ENCODE assay signal across 23 cellular contexts in the genomic region with DNA sequence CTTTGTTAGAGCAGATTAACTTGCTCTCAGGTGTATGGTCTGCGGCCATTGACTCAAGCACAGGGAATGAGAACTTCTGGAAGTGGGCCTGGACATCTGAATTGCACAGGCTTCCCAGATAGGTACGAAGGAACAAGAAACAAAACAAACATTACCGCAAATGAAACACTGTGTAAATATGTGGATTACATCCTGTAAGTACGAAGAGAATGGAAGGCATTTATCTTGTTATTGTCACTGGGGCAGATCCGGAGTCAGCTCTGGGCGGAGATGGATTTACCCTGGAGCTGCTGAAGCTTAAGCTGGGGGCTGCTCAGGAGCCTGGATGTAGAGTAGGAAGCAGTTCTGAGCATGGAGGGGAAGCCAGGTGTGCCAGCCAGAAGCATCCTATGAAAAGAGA. TPM values are rescaled to one million over a fixed set of nuclear protein-coding genes. Genes with fewer than 3 reads are reported as not detected.
DNase-seq lines count a peak whose midpoint lies in the region; ATAC-seq, FAIRE-seq and TF ChIP-seq lines count a peak whose summit lies in the region.
"Had no signal": no experiment of that assay in that cellular context is flagged by ENCODE, and none has a peak within 500 bp of the region (broad histone marks: within the 10 kb centered on the region; RNA-seq: fewer than 3 reads in every experiment).

No MANE protein-coding gene starts in this region.

- TF ChIP-seq EP300 in HepG2 (IDR thresholded peaks at IDR 0.05; ENCODE audit: low read depth in 2 of 2, low read length in 2 of 2) (no peak), HepG2 (CRISPR knock-in tag; IDR thresholded peaks at IDR 0.05; ENCODE audit: borderline replicate concordance) (no peak)

- DNase-seq in HepG2 (ENCODE audit: low spot score) (peak; percentile 77), right lobe of liver (no peak), NCI-H748 treated with DMSO at 0.1 percent for 48 hours (lab: John Stamatoyannopoulos, UW) (peak; percentile 14), posterior cingulate gyrus (no peak)
- DNase-seq in activated naive CD4-positive, alpha-beta T cell treated with anti-CD3 and anti-CD28 coated beads for 36 hours: no peak
- DNase-seq in activated CD4-positive, alpha-beta T cell treated with anti-CD3 and anti-CD28 coated beads for 48 hours: no peak
- DNase-seq: activated CD4-positive, CD25-positive, alpha-beta regulatory T cell; CD8-positive, alpha-beta memory T cell; colonic mucosa; H9; heart left ventricle; NCI-H524 treated with DMSO at 0.1 percent for 48 hours; occipital lobe; thyroid gland had no signal

- peaks cover 14% of the 10 kb centered on the region for H3K4me1 Mint-ChIP-seq in activated naive CD4-positive, alpha-beta T cell treated with anti-CD3 and anti-CD28 coated beads for 36 hours (ENCODE audit: low read depth)

- H3K9me3 ChIP-seq in HepG2 (ENCODE audit: low read length): no peaks in the 10 kb centered on the region
- H3K9me3 ChIP-seq in right lobe of liver: no peaks in the 10 kb centered on the region
- H3K9me3 ChIP-seq in esophagus (ENCODE audit: control insufficient read depth in 2 of 2, insufficient read depth in 1 of 2, low read depth in 1 of 2, low read length in 1 of 2): no peaks in the 10 kb centered on the region
- H3K9me3 ChIP-seq: ascending aorta, colonic mucosa, esophagus muscularis mucosa, heart left ventricle, thyroid gland had no signal

- H3K36me3 ChIP-seq in HepG2 (replicated peaks in 1 of 2; ENCODE audit: control insufficient read depth in 1 of 2, insufficient read depth in 2 of 2, low read length in 2 of 2) (no peaks in the 10 kb centered on the region), right lobe of liver (no peaks in the 10 kb centered on the region), esophagus (ENCODE audit: control insufficient read depth in 2 of 2, insufficient read depth in 2 of 2, low read length in 1 of 2) (no peaks in the 10 kb centered on the region)
- H3K36me3 ChIP-seq: ascending aorta, colonic mucosa, esophagus muscularis mucosa, heart left ventricle, thyroid gland had no signal

- H2AFZ ChIP-seq in HepG2 (ENCODE audit: low read length): no peak overlapping the region

- H3K79me2 ChIP-seq in HepG2 (ENCODE audit: insufficient read depth, low read length): no peaks in the 10 kb centered on the region

- FAIRE-seq in HepG2 (lab: Jason Lieb, UNC): peak; percentile 55
- FAIRE-seq: G401.6, GM12891 had no signal

- no peak overlapping the region for H3K4me3 Mint-ChIP-seq in activated naive CD4-positive, alpha-beta T cell treated with anti-CD3 and anti-CD28 coated beads for 36 hours
- H3K4me3 Mint-ChIP-seq: CD8-positive, alpha-beta memory T cell; H9 had no signal

- H4K20me1 ChIP-seq in HepG2 (ENCODE audit: insufficient read depth, low read length): no peaks in the 10 kb centered on the region

- H3K27ac ChIP-seq in HepG2 (ENCODE audit: extremely low read length, insufficient read depth, low read length): no peak overlapping the region
- H3K27ac ChIP-seq in right lobe of liver: no peak overlapping the region
- peak overlapping the region; percentile 60 to 70 for H3K27ac ChIP-seq in esophagus (ENCODE audit: low read depth in 2 of 2, low read length in 1 of 2)
- H3K27ac ChIP-seq: ascending aorta, colonic mucosa, esophagus muscularis mucosa, heart left ventricle, thyroid gland had no signal

- TF ChIP-seq CTCF in HepG2 (CRISPR knock-in tag; IDR thresholded peaks at IDR 0.05) (no peak), right lobe of liver (IDR thresholded peaks at IDR 0.05) (no peak)

- TF ChIP-seq RAD21 in HepG2 (CRISPR knock-in tag; IDR thresholded peaks at IDR 0.05): no peak

- H3K4me2 ChIP-seq in HepG2 (ENCODE audit: low read depth, low read length): peak overlapping the region; percentile 1; the same call in 1 of the 2 replicates

- POLR2A ChIA-PET in HepG2 (lab: Yijun Ruan, JAX): interaction anchor here (1.2 kb wide), 1 partner anchor 21 kb away, joined by 4 read pairs; no protein-coding TSS in a partner anchor

- in situ Hi-C loops in HepG2 (cut with HindIII; ENCODE audit: extremely low pct_ligation_motif_present, low pct_unique_long_range_greater_than_20kb): loop anchor here (10.0 kb wide), 1 partner anchor 168 kb away; the partner anchor contains the start of gene HES3

- no peak overlapping the region for H3K27ac Mint-ChIP-seq in activated naive CD4-positive, alpha-beta T cell treated with anti-CD3 and anti-CD28 coated beads for 36 hours
- H3K27ac Mint-ChIP-seq: CD8-positive, alpha-beta memory T cell; H9 had no signal

- H3K4me1 ChIP-seq in HepG2 (ENCODE audit: insufficient read depth, low read length) (peaks cover 56% of the 10 kb centered on the region), right lobe of liver (peaks cover 0 to 11% (median 3%) of the 10 kb centered on the region in 4 donors), esophagus (ENCODE audit: control insufficient read depth in 2 of 2, insufficient read depth in 2 of 2, low read length in 1 of 2) (peaks cover 0 to 3% of the 10 kb centered on the region in 2 donors)
- H3K4me1 ChIP-seq: ascending aorta, thyroid gland had no signal

- BruUV-seq in HepG2 (replicated peaks; lab: Mats Ljungman, UMichigan): no TSS peak

- TF ChIP-seq POLR2A in HepG2 (IDR thresholded peaks at IDR 0.05; ENCODE audit: insufficient read depth in 1 of 2, low read depth in 2 of 2, low read length in 2 of 2) (no peak), right lobe of liver (IDR thresholded peaks at IDR 0.05) (no peak)

- intact Hi-C loops in HepG2 (cut with micrococcal nuclease; ENCODE audit: unreplicated experiment) (no loop called here), right lobe of liver (cut with DNase I) (no loop called here), posterior cingulate gyrus (cut with DNase I) (no loop called here)
- intact Hi-C loops in activated naive CD4-positive, alpha-beta T cell treated with anti-CD3 and anti-CD28 coated beads for 36 hours (cut with micrococcal nuclease): no loop called here

- WGBS in HepG2 (ENCODE audit: low lambda C conversion rate): under 1% methylated on average over 6 of the region's 6 CpGs
- WGBS in right lobe of liver (ENCODE audit: insufficient coverage, low coverage, low lambda C conversion rate, missing lambda C conversion rate): 38% methylated on average over 6 of the region's 6 CpGs
- WGBS in esophagus, 2 donors: 36 to 41% methylated on average over 6 of the region's 6 CpGs

- no peaks in the 10 kb centered on the region for H3K36me3 Mint-ChIP-seq in activated naive CD4-positive, alpha-beta T cell treated with anti-CD3 and anti-CD28 coated beads for 36 hours (ENCODE audit: low read depth)

- H3K9ac ChIP-seq in HepG2 (ENCODE audit: insufficient read depth, low read depth, low read length): no peak overlapping the region

- no peaks in the 10 kb centered on the region for H3K9me3 Mint-ChIP-seq in activated naive CD4-positive, alpha-beta T cell treated with anti-CD3 and anti-CD28 coated beads for 36 hours
- H3K9me3 Mint-ChIP-seq: CD8-positive, alpha-beta memory T cell; H9 had no signal

- peaks cover 42% of the 10 kb centered on the region for H3K27me3 Mint-ChIP-seq in activated naive CD4-positive, alpha-beta T cell treated with anti-CD3 and anti-CD28 coated beads for 36 hours (ENCODE audit: low read depth)

- CTCF ChIA-PET in HepG2 (lab: Yijun Ruan, JAX; ENCODE audit: low intra/inter-chr PET ratio, low total read pairs): no interaction called here
- CTCF ChIA-PET in activated naive CD4-positive, alpha-beta T cell treated with anti-CD3 and anti-CD28 coated beads for 36 hours (lab: Charles Lee): interaction anchor here (0.7 to 1.5 kb wide), 3 partner anchors 8 to 79 kb away, joined by 3 to 4 read pairs (median 3); no protein-coding TSS in a partner anchor

- H3K4me3 ChIP-seq in HepG2 (replicated peaks in 1 of 3; ENCODE audit: insufficient read depth in 1 of 3, low read depth in 2 of 3, low read length in 3 of 3) (no peak overlapping the region), right lobe of liver (no peak overlapping the region), esophagus (ENCODE audit: low read depth in 1 of 2, low read length in 2 of 2) (no peak overlapping the region)
- H3K4me3 ChIP-seq: ascending aorta, colonic mucosa, esophagus muscularis mucosa, heart left ventricle, thyroid gland had no signal

- H3K27me3 ChIP-seq in HepG2 (ENCODE audit: control insufficient read depth in 1 of 2, insufficient read depth in 2 of 2, low read length in 2 of 2) (peaks cover 8 to 45% of the 10 kb centered on the region in 2 experiments), right lobe of liver (no peaks in the 10 kb centered on the region), esophagus (ENCODE audit: control insufficient read depth in 1 of 2, insufficient read depth in 2 of 2, low read length in 2 of 2) (no peaks in the 10 kb centered on the region)
- H3K27me3 ChIP-seq: colonic mucosa had no signal

- peak; percentile 55 for ATAC-seq in HepG2
- ATAC-seq in right lobe of liver: no peak
- no peak for ATAC-seq in HG03025 (IDR thresholded peaks at IDR 0.05; ENCODE audit: low FRiP score, unreplicated experiment)
- ATAC-seq: heart left ventricle had no signal

RNA-seq across cellular contexts. Expression of gene HES2, which starts 6.8 kb away (rescaled TPM):
- total RNA-seq in HepG2 (2016; rRNA removed; fragmentation: Illumina TruSeq; extraction: Trizol) (0.10 and 0.11 TPM in 2 replicates), right lobe of liver (1 to 10 TPM in 1 of 6 experiments, under 1 TPM in 2, not detected in 3; 0.27 to 1.2 (median 0.68) TPM)
- 0.30 TPM in 1 of 2 replicates, not detected in the other for total RNA-seq in HepG2 (2016; cell fraction: cytosol; rRNA removed; fragmentation: Illumina TruSeq; extraction: Trizol; ENCODE audit: low read depth)
- 0.11 and 0.13 TPM in 2 replicates for total RNA-seq in HepG2 (2016; cell fraction: insoluble cytoplasmic fraction; rRNA removed; fragmentation: Illumina TruSeq; extraction: Trizol)
- total RNA-seq in HepG2 (2016; cell fraction: membrane; rRNA removed; fragmentation: Illumina TruSeq; extraction: Trizol): 0.07 and 0.28 TPM in 2 replicates
- total RNA-seq in HepG2 (2016; cell fraction: nucleus; rRNA removed; fragmentation: Illumina TruSeq; extraction: Trizol): 0.12 TPM in 1 of 2 replicates, not detected in the other
- polyA plus RNA-seq in HepG2 (2011; rRNA removed) (0.13 and 0.17 TPM in 2 replicates), esophagus (10 to 100 TPM; 34.2 to 34.3 TPM)
- 0.09 and 0.15 TPM in 2 replicates for polyA plus RNA-seq in HepG2 (2011; cell fraction: cytosol; rRNA removed)
- polyA plus RNA-seq in HepG2 (2011; cell fraction: nucleus; rRNA removed): 0.06 and 0.10 TPM in 2 replicates
- not detected in 2 replicates for polyA plus RNA-seq in HepG2 (2012)
- not detected in 2 replicates for polyA plus RNA-seq in HepG2 (2016; cell fraction: cytosol; fragmentation: Illumina TruSeq; extraction: Trizol; ENCODE audit: low read depth)
- 0.05 TPM in 1 of 2 replicates, not detected in the other for polyA plus RNA-seq in HepG2 (2016; cell fraction: insoluble cytoplasmic fraction; fragmentation: Illumina TruSeq; extraction: Trizol; ENCODE audit: low read depth)
- polyA plus RNA-seq in HepG2 (2016; cell fraction: membrane; fragmentation: Illumina TruSeq; extraction: Trizol; ENCODE audit: low read depth): 0.03 TPM in 1 of 2 replicates, not detected in the other
- 0.11 and 0.14 TPM in 2 replicates for polyA plus RNA-seq in HepG2 (2016; cell fraction: nucleus; fragmentation: Illumina TruSeq; extraction: Trizol; ENCODE audit: insufficient read depth, low read depth)
- 0.02 and 1.8 TPM in 2 replicates for polyA minus RNA-seq in HepG2 (2011; rRNA and poly(A)+ RNA removed; ENCODE audit: low replicate concordance)
- polyA minus RNA-seq in HepG2 (2011; cell fraction: cytosol; rRNA and poly(A)+ RNA removed): not detected in 2 replicates
- 0.25 TPM in 1 of 2 replicates, not detected in the other for polyA minus RNA-seq in HepG2 (2011; cell fraction: nucleus; rRNA and poly(A)+ RNA removed)
- under 1 TPM; 0.14 to 0.74 TPM for total RNA-seq in activated naive CD4-positive, alpha-beta T cell treated with anti-CD3 and anti-CD28 coated beads for 36 hours
- total RNA-seq: ascending aorta, esophagus muscularis mucosa, HT-29, mononuclear cell, thyroid gland had no signal
- polyA plus RNA-seq: CD8-positive, alpha-beta memory T cell had no signal

RNA-seq across cellular contexts. Expression of gene ESPN, which starts 11.7 kb away (rescaled TPM):
- total RNA-seq in HepG2 (2016; rRNA removed; fragmentation: Illumina TruSeq; extraction: Trizol) (38.5 and 48.6 TPM in 2 replicates), right lobe of liver (100 to 1,000 TPM in 4 of 6 experiments, 10 to 100 TPM in 2; 81.6 to 149 (median 120) TPM)
- 15.9 and 20.3 TPM in 2 replicates for total RNA-seq in HepG2 (2016; cell fraction: cytosol; rRNA removed; fragmentation: Illumina TruSeq; extraction: Trizol; ENCODE audit: low read depth)
- 39.4 and 50.9 TPM in 2 replicates for total RNA-seq in HepG2 (2016; cell fraction: insoluble cytoplasmic fraction; rRNA removed; fragmentation: Illumina TruSeq; extraction: Trizol)
- 30.5 and 39.8 TPM in 2 replicates for total RNA-seq in HepG2 (2016; cell fraction: membrane; rRNA removed; fragmentation: Illumina TruSeq; extraction: Trizol)
- 25.3 and 27.5 TPM in 2 replicates for total RNA-seq in HepG2 (2016; cell fraction: nucleus; rRNA removed; fragmentation: Illumina TruSeq; extraction: Trizol)
- polyA plus RNA-seq in HepG2 (2011; rRNA removed) (54.2 and 70.4 TPM in 2 replicates), esophagus (10 to 100 TPM; 21.6 to 46.5 TPM)
- polyA plus RNA-seq in HepG2 (2011; cell fraction: cytosol; rRNA removed): 65.1 and 100 TPM in 2 replicates
- polyA plus RNA-seq in HepG2 (2011; cell fraction: nucleus; rRNA removed): 169 and 184 TPM in 2 replicates
- 112 and 113 TPM in 2 replicates for polyA plus RNA-seq in HepG2 (2012)
- 30.4 and 34.2 TPM in 2 replicates for polyA plus RNA-seq in HepG2 (2016; cell fraction: cytosol; fragmentation: Illumina TruSeq; extraction: Trizol; ENCODE audit: low read depth)
- 72.8 and 91.0 TPM in 2 replicates for polyA plus RNA-seq in HepG2 (2016; cell fraction: insoluble cytoplasmic fraction; fragmentation: Illumina TruSeq; extraction: Trizol; ENCODE audit: low read depth)
- polyA plus RNA-seq in HepG2 (2016; cell fraction: membrane; fragmentation: Illumina TruSeq; extraction: Trizol; ENCODE audit: low read depth): 46.8 and 50.8 TPM in 2 replicates
- 64.4 and 66.2 TPM in 2 replicates for polyA plus RNA-seq in HepG2 (2016; cell fraction: nucleus; fragmentation: Illumina TruSeq; extraction: Trizol; ENCODE audit: insufficient read depth, low read depth)
- polyA minus RNA-seq in HepG2 (2011; rRNA and poly(A)+ RNA removed; ENCODE audit: low replicate concordance): 1.7 and 92.7 TPM in 2 replicates
- 102 and 107 TPM in 2 replicates for polyA minus RNA-seq in HepG2 (2011; cell fraction: cytosol; rRNA and poly(A)+ RNA removed)
- polyA minus RNA-seq in HepG2 (2011; cell fraction: nucleus; rRNA and poly(A)+ RNA removed): 35.1 and 39.9 TPM in 2 replicates
- total RNA-seq in activated naive CD4-positive, alpha-beta T cell treated with anti-CD3 and anti-CD28 coated beads for 36 hours: under 1 TPM; 0.50 to 0.79 TPM
- total RNA-seq: occipital lobe, RPMI7951 had no signal

RNA-seq across cellular contexts. Expression of gene ACOT7, which starts 19.3 kb away (rescaled TPM):
- total RNA-seq in HepG2 (2016; rRNA removed; fragmentation: Illumina TruSeq; extraction: Trizol) (33.0 and 43.2 TPM in 2 replicates), right lobe of liver (10 to 100 TPM; 10.8 to 19.7 (median 14.1) TPM)
- total RNA-seq in HepG2 (2016; cell fraction: cytosol; rRNA removed; fragmentation: Illumina TruSeq; extraction: Trizol; ENCODE audit: low read depth): 11.5 and 12.1 TPM in 2 replicates
- total RNA-seq in HepG2 (2016; cell fraction: insoluble cytoplasmic fraction; rRNA removed; fragmentation: Illumina TruSeq; extraction: Trizol): 34.5 and 39.6 TPM in 2 replicates
- total RNA-seq in HepG2 (2016; cell fraction: membrane; rRNA removed; fragmentation: Illumina TruSeq; extraction: Trizol): 19.5 and 22.7 TPM in 2 replicates
- 16.0 and 18.3 TPM in 2 replicates for total RNA-seq in HepG2 (2016; cell fraction: nucleus; rRNA removed; fragmentation: Illumina TruSeq; extraction: Trizol)
- polyA plus RNA-seq in HepG2 (2011; rRNA removed) (47.6 and 55.8 TPM in 2 replicates), esophagus (10 to 100 TPM; 12.3 to 39.7 TPM)
- polyA plus RNA-seq in HepG2 (2011; cell fraction: cytosol; rRNA removed): 41.0 and 59.2 TPM in 2 replicates
- polyA plus RNA-seq in HepG2 (2011; cell fraction: nucleus; rRNA removed): 29.4 and 30.1 TPM in 2 replicates
- polyA plus RNA-seq in HepG2 (2012): 30.1 and 36.4 TPM in 2 replicates
- polyA plus RNA-seq in HepG2 (2016; cell fraction: cytosol; fragmentation: Illumina TruSeq; extraction: Trizol; ENCODE audit: low read depth): 25.5 and 27.1 TPM in 2 replicates
- 80.5 and 96.2 TPM in 2 replicates for polyA plus RNA-seq in HepG2 (2016; cell fraction: insoluble cytoplasmic fraction; fragmentation: Illumina TruSeq; extraction: Trizol; ENCODE audit: low read depth)
- polyA plus RNA-seq in HepG2 (2016; cell fraction: membrane; fragmentation: Illumina TruSeq; extraction: Trizol; ENCODE audit: low read depth): 36.8 and 37.9 TPM in 2 replicates
- polyA plus RNA-seq in HepG2 (2016; cell fraction: nucleus; fragmentation: Illumina TruSeq; extraction: Trizol; ENCODE audit: insufficient read depth, low read depth): 47.6 and 48.4 TPM in 2 replicates
- polyA minus RNA-seq in HepG2 (2011; rRNA and poly(A)+ RNA removed; ENCODE audit: low replicate concordance): 55.4 and 66.9 TPM in 2 replicates
- polyA minus RNA-seq in HepG2 (2011; cell fraction: cytosol; rRNA and poly(A)+ RNA removed): 14.3 and 18.7 TPM in 2 replicates
- polyA minus RNA-seq in HepG2 (2011; cell fraction: nucleus; rRNA and poly(A)+ RNA removed): 8.0 and 8.6 TPM in 2 replicates
- total RNA-seq in activated naive CD4-positive, alpha-beta T cell treated with anti-CD3 and anti-CD28 coated beads for 36 hours: 10 to 100 TPM; 74.2 to 77.6 TPM

RNA-seq across cellular contexts. Expression of gene TNFRSF25, which starts 53.1 kb away (rescaled TPM):
- total RNA-seq in HepG2 (2016; rRNA removed; fragmentation: Illumina TruSeq; extraction: Trizol): 0.55 and 1.5 TPM in 2 replicates
- total RNA-seq in HepG2 (2016; cell fraction: cytosol; rRNA removed; fragmentation: Illumina TruSeq; extraction: Trizol; ENCODE audit: low read depth): 0.40 and 0.44 TPM in 2 replicates
- total RNA-seq in HepG2 (2016; cell fraction: insoluble cytoplasmic fraction; rRNA removed; fragmentation: Illumina TruSeq; extraction: Trizol): 0.13 and 0.97 TPM in 2 replicates
- 0.34 and 0.37 TPM in 2 replicates for total RNA-seq in HepG2 (2016; cell fraction: membrane; rRNA removed; fragmentation: Illumina TruSeq; extraction: Trizol)
- total RNA-seq in HepG2 (2016; cell fraction: nucleus; rRNA removed; fragmentation: Illumina TruSeq; extraction: Trizol): 1.5 and 1.6 TPM in 2 replicates
- 1.4 and 1.6 TPM in 2 replicates for polyA plus RNA-seq in HepG2 (2011; rRNA removed)
- 0.47 and 0.64 TPM in 2 replicates for polyA plus RNA-seq in HepG2 (2011; cell fraction: cytosol; rRNA removed)
- polyA plus RNA-seq in HepG2 (2011; cell fraction: nucleus; rRNA removed): 18.5 and 21.8 TPM in 2 replicates
- 3.9 and 4.6 TPM in 2 replicates for polyA plus RNA-seq in HepG2 (2012)
- 0.43 TPM in 1 of 2 replicates, not detected in the other for polyA plus RNA-seq in HepG2 (2016; cell fraction: cytosol; fragmentation: Illumina TruSeq; extraction: Trizol; ENCODE audit: low read depth)
- polyA plus RNA-seq in HepG2 (2016; cell fraction: insoluble cytoplasmic fraction; fragmentation: Illumina TruSeq; extraction: Trizol; ENCODE audit: low read depth): 0.17 and 0.44 TPM in 2 replicates
- polyA plus RNA-seq in HepG2 (2016; cell fraction: membrane; fragmentation: Illumina TruSeq; extraction: Trizol; ENCODE audit: low read depth): 0.17 TPM in 1 of 2 replicates, not detected in the other
- 5.2 and 7.0 TPM in 2 replicates for polyA plus RNA-seq in HepG2 (2016; cell fraction: nucleus; fragmentation: Illumina TruSeq; extraction: Trizol; ENCODE audit: insufficient read depth, low read depth)
- 0.68 and 1.8 TPM in 2 replicates for polyA minus RNA-seq in HepG2 (2011; rRNA and poly(A)+ RNA removed; ENCODE audit: low replicate concordance)
- polyA minus RNA-seq in HepG2 (2011; cell fraction: cytosol; rRNA and poly(A)+ RNA removed): not detected in 2 replicates
- polyA minus RNA-seq in HepG2 (2011; cell fraction: nucleus; rRNA and poly(A)+ RNA removed): 1.3 and 1.9 TPM in 2 replicates
- total RNA-seq in right lobe of liver: 1 to 10 TPM; 1.1 to 3.2 (median 2.1) TPM
- 10 to 100 TPM; 23.9 to 53.9 TPM for polyA plus RNA-seq in esophagus
- total RNA-seq in activated naive CD4-positive, alpha-beta T cell treated with anti-CD3 and anti-CD28 coated beads for 36 hours: 10 to 100 TPM; 82.4 to 87.0 TPM

Comparison
In these comparisons a context has a peak if more than half of its experiments do, and no peak if none do; other contexts are left out.
1. DNase-seq: peak in HepG2 (single experiment) and NCI-H748 treated with DMSO at 0.1 percent for 48 hours (single experiment); none in right lobe of liver (0 of 3), activated naive CD4-positive, alpha-beta T cell treated with anti-CD3 and anti-CD28 coated beads for 36 hours (single experiment), activated CD4-positive, alpha-beta T cell treated with anti-CD3 and anti-CD28 coated beads for 48 hours (single experiment) and posterior cingulate gyrus (0 of 10).
2. H3K27ac ChIP-seq: peak in esophagus (2 of 2); none in HepG2 (single experiment) and right lobe of liver (0 of 3).
3. RNA of gene ESPN, which starts 11.7 kb away (total RNA-seq): 81.6 to 149 TPM in right lobe of liver and 15.9 to 50.9 TPM in HepG2; 0.50 to 0.79 TPM in activated naive CD4-positive, alpha-beta T cell treated with anti-CD3 and anti-CD28 coated beads for 36 hours; every median in the first group is over 4 times any median in the second.